14 cellular contexts compared by ENCODE assay signal in genomic region chr11:114606802-114607075, GRCh38. TPM values are rescaled to one million over a fixed set of nuclear protein-coding genes. Genes with fewer than 3 reads are reported as not detected.
"Had no signal": no experiment of that assay in that cellular context is flagged by ENCODE, and none has a peak within 500 bp of the region (broad histone marks: within the 10 kb centered on the region; RNA-seq: fewer than 3 reads in every experiment).

No MANE protein-coding gene starts in this region.

RNA-seq across cellular contexts. Expression of gene NXPE4, which starts 11.2 kb away (rescaled TPM):
- total RNA-seq: suprapubic skin, temporal lobe, testis, thoracic aorta, thyroid gland, tibial nerve, upper lobe of right lung, ureter, urinary bladder, vagina had no signal
- polyA plus RNA-seq: stomach, urinary bladder had no signal

RNA-seq across cellular contexts. Expression of gene NXPE1, which starts 47.1 kb away (rescaled TPM):
- total RNA-seq: subcutaneous adipose tissue, suprapubic skin, temporal lobe, thoracic aorta, thyroid gland, tibial nerve, upper lobe of left lung, upper lobe of right lung, ureter, urinary bladder, vagina had no signal
- polyA plus RNA-seq: stomach, thymus had no signal
